Comparison of ENCODE assay signal across 8 cellular contexts in the genomic region with DNA sequence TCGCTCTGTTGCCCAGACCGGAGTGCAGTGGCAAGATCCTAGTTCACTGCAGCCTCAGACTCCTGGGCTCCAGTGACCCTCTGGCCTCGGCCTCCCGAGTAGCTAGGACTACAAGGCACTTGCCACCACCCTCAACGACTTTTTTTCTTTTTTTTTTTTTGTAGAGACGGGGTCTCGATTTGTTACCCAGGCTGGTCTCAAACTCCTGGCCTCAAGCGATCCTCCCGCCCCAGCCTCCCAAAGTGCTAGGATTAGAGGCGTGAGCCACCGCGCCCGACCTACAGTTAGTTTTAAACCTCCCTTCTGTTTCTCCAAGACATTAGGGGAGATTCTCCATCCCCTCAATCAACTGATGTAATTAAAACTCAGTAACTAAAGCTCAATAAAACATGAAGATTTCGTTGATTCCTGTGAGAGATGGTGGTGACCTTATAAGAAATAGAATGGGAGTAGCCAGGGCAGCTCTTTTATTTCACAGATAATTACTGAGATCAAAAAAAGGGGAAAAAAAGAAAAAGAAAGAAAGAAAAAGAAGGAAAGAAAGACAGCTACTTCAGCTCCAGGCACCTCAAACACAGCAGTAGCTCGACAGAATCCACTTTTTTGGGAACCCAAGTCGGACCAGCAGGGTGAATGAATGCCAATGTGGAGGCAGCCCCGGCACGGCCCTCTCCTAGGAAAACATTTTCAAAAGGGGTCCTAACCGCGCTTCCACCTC. TPM values are rescaled to one million over a fixed set of nuclear protein-coding genes. Genes with fewer than 3 reads are reported as not detected.
DNase-seq lines count a peak whose midpoint lies in the region; ATAC-seq and TF ChIP-seq lines count a peak whose summit lies in the region.

No MANE protein-coding gene starts in this region.

- peaks cover 47% of the 10 kb centered on the region for H3K36me3 Mint-ChIP-seq in dendritic cell treated with granulocyte-macrophage colony-stimulating factor and Interleukin-4, amounts not matched to agents 40 ng/mL and 50 ng/mL, for 4 days (ENCODE audit: low read depth)
- peaks cover 5 to 36% (median 9%) of the 10 kb centered on the region in 3 donors for H3K36me3 Mint-ChIP-seq in naive thymus-derived CD8-positive, alpha-beta T cell

- no peak for DNase-seq in AG10803 (ENCODE audit: low read depth)
- DNase-seq in naive thymus-derived CD8-positive, alpha-beta T cell = peak in 1 of 10 donors; percentile 5
- no peak for DNase-seq in GM03348 (ENCODE audit: low spot score)
- DNase-seq in GDM1 (lab: John Stamatoyannopoulos, UW) = no peak
- DNase-seq in hypothalamus (lab: John Stamatoyannopoulos, UW) = no peak

- peak overlapping the region; percentile 98 for H3K4me3 ChIP-seq in AG10803 (ENCODE audit: low read length)
- peak overlapping the region; percentile 96 for H3K4me3 ChIP-seq in Loucy (ENCODE audit: low read length, poor library complexity, severe bottlenecking)

- no peak for ATAC-seq in naive thymus-derived CD8-positive, alpha-beta T cell
- ATAC-seq in HG02610 (IDR thresholded peaks at IDR 0.05; ENCODE audit: unreplicated experiment) = no peak

- H2AFZ ChIP-seq in Loucy (ENCODE audit: low read length) = peak overlapping the region; percentile 96

- H3K9me3 Mint-ChIP-seq in dendritic cell treated with granulocyte-macrophage colony-stimulating factor and Interleukin-4, amounts not matched to agents 40 ng/mL and 50 ng/mL, for 4 days = no peaks in the 10 kb centered on the region
- H3K9me3 Mint-ChIP-seq in naive thymus-derived CD8-positive, alpha-beta T cell = no peaks in the 10 kb centered on the region

- POLR2A ChIA-PET in naive thymus-derived CD8-positive, alpha-beta T cell (lab: Charles Lee) = interaction anchor here (0.6 to 1.7 kb wide), 7 partner anchors 12 to 1559 kb away, joined by 3 to 7 read pairs (median 3); partner anchors contain the start of genes KHDC4 and SMG5

- peaks cover 8% of the 10 kb centered on the region for H4K20me1 ChIP-seq in Loucy (ENCODE audit: insufficient read depth, low read length, poor library complexity, severe bottlenecking)

- H3K4me2 ChIP-seq in Loucy (ENCODE audit: low read depth, low read length, poor library complexity, severe bottlenecking) = peak overlapping the region; percentile 88

- peaks cover 19% of the 10 kb centered on the region for H3K4me1 ChIP-seq in Loucy (ENCODE audit: insufficient read depth, low read length, poor library complexity, severe bottlenecking)

- peaks cover 51% of the 10 kb centered on the region for H3K79me2 ChIP-seq in Loucy (ENCODE audit: insufficient read depth, low read length)

- intact Hi-C loops in dendritic cell treated with granulocyte-macrophage colony-stimulating factor and Interleukin-4, amounts not matched to agents 40 ng/mL and 50 ng/mL, for 4 days (cut with micrococcal nuclease) = loop anchor here (10.0 kb wide), 1 partner anchor 582 kb away; the partner anchor contains the start of genes CLK2 and HCN3

- H3K36me3 ChIP-seq in Loucy (ENCODE audit: insufficient read depth, low read length) = peaks cover 14% of the 10 kb centered on the region; the same call in 1 of the 2 replicates

- peak overlapping the region; percentile 98 for H3K27ac Mint-ChIP-seq in dendritic cell treated with granulocyte-macrophage colony-stimulating factor and Interleukin-4, amounts not matched to agents 40 ng/mL and 50 ng/mL, for 4 days
- peak overlapping the region; percentile 97 to 100 (median 99) for H3K27ac Mint-ChIP-seq in naive thymus-derived CD8-positive, alpha-beta T cell

- TF ChIP-seq CTCF in AG10803 (conservative IDR thresholded peaks at IDR 0.05; ENCODE audit: low read length) (no peak), Loucy (conservative IDR thresholded peaks at IDR 0.05; ENCODE audit: low read length) (no peak)

- H3K4me3 Mint-ChIP-seq in dendritic cell treated with granulocyte-macrophage colony-stimulating factor and Interleukin-4, amounts not matched to agents 40 ng/mL and 50 ng/mL, for 4 days = peak overlapping the region; percentile 100
- H3K4me3 Mint-ChIP-seq in naive thymus-derived CD8-positive, alpha-beta T cell = peak overlapping the region; percentile 94 to 100 (median 98)

- no peaks in the 10 kb centered on the region; the same call in 1 of the 2 replicates for H3F3A ChIP-seq in Loucy (ENCODE audit: low read depth)

- no peaks in the 10 kb centered on the region for H3K27me3 Mint-ChIP-seq in dendritic cell treated with granulocyte-macrophage colony-stimulating factor and Interleukin-4, amounts not matched to agents 40 ng/mL and 50 ng/mL, for 4 days
- H3K27me3 Mint-ChIP-seq in naive thymus-derived CD8-positive, alpha-beta T cell = peaks cover 0 to 3% (median 1%) of the 10 kb centered on the region in 5 donors

- peaks cover 55% of the 10 kb centered on the region for H3K4me1 Mint-ChIP-seq in dendritic cell treated with granulocyte-macrophage colony-stimulating factor and Interleukin-4, amounts not matched to agents 40 ng/mL and 50 ng/mL, for 4 days (ENCODE audit: low read depth)
- peaks cover 13 to 67% (median 56%) of the 10 kb centered on the region in 4 donors for H3K4me1 Mint-ChIP-seq in naive thymus-derived CD8-positive, alpha-beta T cell

- peak overlapping the region; percentile 95 for H3K9ac ChIP-seq in Loucy (ENCODE audit: low read depth, low read length, poor library complexity, severe bottlenecking)

- no peaks in the 10 kb centered on the region for H3K27me3 ChIP-seq in Loucy (ENCODE audit: insufficient read depth, low read length, poor library complexity, severe bottlenecking)

- no peaks in the 10 kb centered on the region for H3K9me2 ChIP-seq in Loucy (replicated peaks; ENCODE audit: low read depth, low read length)

- no peaks in the 10 kb centered on the region for H3K9me3 ChIP-seq in Loucy (ENCODE audit: insufficient read depth, low read depth, low read length)

RNA-seq across cellular contexts. Expression of gene GON4L, which starts 0.6 kb away (rescaled TPM):
- total RNA-seq in naive thymus-derived CD8-positive, alpha-beta T cell = 100 to 1,000 TPM; 120 to 131 TPM
- 10 to 100 TPM; 20.1 to 38.9 (median 21.3) TPM for polyA plus RNA-seq in naive thymus-derived CD8-positive, alpha-beta T cell

RNA-seq across cellular contexts. Expression of gene SYT11, which starts 3.0 kb away (rescaled TPM):
- 1 to 10 TPM; 4.0 to 4.1 TPM for total RNA-seq in naive thymus-derived CD8-positive, alpha-beta T cell
- 10 to 100 TPM in 1 of 3 donors, 1 to 10 TPM in 2; 3.1 to 10.4 (median 6.9) TPM for polyA plus RNA-seq in naive thymus-derived CD8-positive, alpha-beta T cell

RNA-seq across cellular contexts. Expression of gene RIT1, which starts 54.7 kb away (rescaled TPM):
- 10 to 100 TPM; 39.2 to 42.5 TPM for total RNA-seq in naive thymus-derived CD8-positive, alpha-beta T cell
- polyA plus RNA-seq in naive thymus-derived CD8-positive, alpha-beta T cell = 10 to 100 TPM; 16.4 to 18.0 (median 17.0) TPM
